In genomic region chr12:22541496-22541895, GRCh38 we compare ENCODE assay signal across 1 cellular context.
TF ChIP-seq lines count a peak whose summit lies in the region.

No MANE protein-coding gene starts in this region.

TF ChIP-seq in K562, 482 proteins besides CTCF, POLR2A, EP300 and RAD21:
- TF ChIP-seq ZNF316 (IDR thresholded peaks at IDR 0.05) (0 out of 2 replicates have a peak, but pooled peaks have one; percentile 4), ELF2 (CRISPR knock-in tag; IDR thresholded peaks at IDR 0.05) (no peak), HMBOX1 (IDR thresholded peaks at IDR 0.05) (peak; percentile 15; the same call in 1 of the 2 replicates), ZNF24 (IDR thresholded peaks at IDR 0.05) (no peak), ASH1L (IDR thresholded peaks at IDR 0.05; ENCODE audit: borderline replicate concordance, low read depth, partially characterized antibody) (no peak)
